In the genomic region with DNA sequence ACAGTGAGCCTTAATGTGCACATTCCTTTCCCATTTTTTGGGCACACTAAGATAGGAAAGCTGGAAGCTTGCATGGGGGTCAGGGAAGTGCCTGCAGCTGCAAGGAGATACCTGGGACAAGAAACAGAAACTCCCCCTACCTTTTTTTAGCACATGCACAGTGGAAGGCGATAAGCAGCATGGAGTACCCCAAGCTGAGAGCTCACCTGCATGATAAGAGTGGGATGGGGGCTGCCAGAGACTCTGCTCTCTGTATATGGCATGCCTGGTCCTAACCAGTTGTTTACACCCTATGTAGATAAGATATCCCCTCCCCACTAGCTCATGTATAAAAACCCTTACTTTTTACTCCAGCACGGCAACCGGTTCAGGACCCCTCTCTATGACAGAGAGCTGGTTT, we compare ENCODE assay signal across 6 cellular contexts.
"Had no signal": no experiment of that assay in that cellular context is flagged by ENCODE, and none has a peak within 500 bp of the region (broad histone marks: within the 10 kb centered on the region; RNA-seq: fewer than 3 reads in every experiment).

No MANE protein-coding gene starts in this region.

- ATAC-seq: HepG2 had no signal

- H3K27ac ChIP-seq: HL-60 had no signal

- FAIRE-seq: HepG2, HTR-8/SVneo had no signal

- H3K27ac Mint-ChIP-seq: IgD-negative memory B cell had no signal

- H3K4me3 Mint-ChIP-seq: IgD-negative memory B cell had no signal

- DNase-seq: IMR-90, KBM-7 had no signal

- H3K27me3 Mint-ChIP-seq: IgD-negative memory B cell had no signal

- H3K36me3 Mint-ChIP-seq: IgD-negative memory B cell had no signal
